In the genomic region with DNA sequence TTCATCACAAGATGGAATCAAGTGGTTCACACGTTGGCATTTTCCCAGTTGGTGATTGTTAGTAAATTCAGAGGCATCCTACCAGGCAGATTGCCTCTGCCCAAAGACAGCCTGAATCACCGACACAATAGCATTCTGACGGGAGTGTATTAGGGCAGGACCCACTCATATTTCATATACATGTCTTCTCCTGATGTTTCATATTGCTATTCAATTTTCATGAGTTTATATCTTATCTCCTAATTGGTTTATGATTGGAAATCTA, we compare ENCODE assay signal across 6 cellular contexts. TPM values are rescaled to one million over a fixed set of nuclear protein-coding genes. Genes with fewer than 3 reads are reported as not detected.
"Had no signal": no experiment of that assay in that cellular context is flagged by ENCODE, and none has a peak within 500 bp of the region (broad histone marks: within the 10 kb centered on the region; RNA-seq: fewer than 3 reads in every experiment).

No MANE protein-coding gene starts in this region.

- ATAC-seq: GM23338 had no signal

- DNase-seq: H9, HCEC 1CT, IMR-90 had no signal

- H3K4me3 ChIP-seq: GM23338 had no signal

RNA-seq across cellular contexts. Expression of gene BMP10, which starts 14.5 kb away (rescaled TPM):
- total RNA-seq: GM23338, H1, H9, HT-29, IMR-90 had no signal
- polyA plus RNA-seq: GM23338, H1, IMR-90 had no signal
